ENCODE assay signal across 1 cellular context in the genomic region with DNA sequence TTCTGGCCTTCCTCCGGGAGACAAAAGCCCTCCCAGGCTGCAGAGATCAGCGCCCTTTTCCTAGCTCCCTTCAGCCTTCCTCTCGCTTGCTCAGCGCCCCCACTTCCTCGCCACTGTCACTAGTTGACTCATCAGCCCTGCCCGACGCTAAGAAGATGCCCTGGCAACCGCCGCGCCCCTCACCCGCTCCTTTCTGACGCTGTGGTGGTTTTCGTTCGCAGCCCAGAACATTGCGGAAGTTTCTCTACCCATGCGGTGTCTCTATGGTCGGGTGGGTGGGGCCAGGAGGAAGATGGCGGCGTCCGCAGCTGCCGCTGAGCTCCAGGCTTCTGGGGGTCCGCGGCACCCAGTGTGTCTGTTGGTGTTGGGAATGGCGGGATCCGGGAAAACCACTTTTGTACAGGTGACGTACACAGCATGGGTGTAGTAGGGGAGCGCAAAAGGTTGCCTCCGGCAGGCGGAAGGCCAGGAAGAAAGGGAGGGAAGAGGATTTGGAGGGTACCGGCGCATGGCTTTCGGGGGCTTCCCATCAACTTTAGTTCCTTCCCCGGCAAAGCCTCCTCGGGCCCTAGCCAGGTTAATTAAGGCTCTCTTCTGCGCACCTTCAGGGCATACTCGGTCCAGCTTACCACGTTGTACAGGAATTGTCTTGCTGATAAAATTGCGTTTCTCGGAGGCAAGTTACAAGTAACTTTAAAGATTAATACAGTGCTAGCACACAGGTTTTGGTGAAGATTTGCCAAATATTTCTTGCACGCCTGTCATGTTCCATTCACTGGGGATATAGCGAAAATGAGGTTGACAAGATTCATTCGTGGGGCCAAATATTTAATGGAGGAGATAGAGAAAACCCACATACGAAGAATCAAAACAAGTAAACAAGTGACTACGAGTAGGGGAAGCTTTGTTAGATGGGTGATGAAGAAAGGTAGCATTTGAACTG.
TF ChIP-seq lines count a peak whose summit lies in the region.

TSS of gene CCDC121 (minus strand) at position 246 of the 943 bp plus-strand sequence. CDS start 1,213 bp downstream, outside the sequence.
TSS of gene GPN1 (plus strand) at position 284 of the 943 bp plus-strand sequence. CDS start at position 293, 9 bp downstream.

TF ChIP-seq in PFSK-1, 5 proteins besides CTCF, POLR2A, EP300 and RAD21 (continued from another document):
- TF ChIP-seq REST (IDR thresholded peaks at IDR 0.05; ENCODE audit: insufficient read depth in 1 of 2, low read depth in 2 of 2, low read length in 2 of 2), result 0 out of 4 replicates have a peak, but pooled peaks of 1 of the 2 experiments have one; percentile 34
- peak; percentile 97 for TF ChIP-seq TAF1 (IDR thresholded peaks at IDR 0.05; ENCODE audit: borderline replicate concordance, insufficient read depth, low read length)
